Comparison of ENCODE assay signal across 22 cellular contexts in the genomic region with DNA sequence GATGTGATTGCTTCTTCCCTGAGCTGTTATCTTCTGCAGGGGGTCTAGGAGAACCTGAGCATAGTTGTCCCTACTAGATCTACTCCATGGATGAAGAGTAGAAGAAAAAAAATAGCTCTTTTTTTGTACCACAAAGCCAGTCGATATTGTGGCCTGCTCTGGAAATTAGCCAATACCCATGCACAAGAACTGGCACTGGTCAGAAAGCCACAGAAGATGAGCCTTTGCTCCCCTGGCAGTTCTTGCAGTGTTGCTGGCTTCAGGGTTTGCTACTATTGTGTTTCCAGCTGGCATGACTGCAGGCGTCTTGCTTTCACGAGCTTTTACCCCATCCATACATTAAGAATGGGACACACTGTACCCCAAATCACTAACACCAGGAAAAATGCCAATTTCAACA.
"Had no signal": no experiment of that assay in that cellular context is flagged by ENCODE, and none has a peak within 500 bp of the region (broad histone marks: within the 10 kb centered on the region; RNA-seq: fewer than 3 reads in every experiment).

No MANE protein-coding gene starts in this region.

- H3K4me2 ChIP-seq: KMS-11, PC-9 had no signal

- H2AFZ ChIP-seq: PC-9 had no signal

- H3K36me3 ChIP-seq: MG63, Peyer's patch, SJCRH30 had no signal

- H3K9me3 ChIP-seq: MG63, Peyer's patch, SJCRH30 had no signal

- H3K4me1 ChIP-seq: Peyer's patch, SJCRH30 had no signal

- H3K27ac ChIP-seq: KMS-11, PC-9, Peyer's patch, SJCRH30 had no signal

- H3K9ac ChIP-seq: KMS-11 had no signal

- DNase-seq: Kasumi-1; MG63; NCI-H1092; NCI-H1105 treated with DMSO at 0.1 percent for 48 hours; NCI-H1417 treated with DMSO at 0.1 percent for 48 hours; NCI-H146; NCI-H1694 treated with DMSO at 0.1 percent for 48 hours; NCI-H1930; NCI-H2081; NCI-H2107; NCI-H226; NCI-H524; NCI-H526 treated with DMSO at 0.1 percent for 48 hours; NCI-H774; NK-92 treated with Interleukin-12 subunit alpha and Interleukin-12 subunit beta, amount 100 ng/mL, for 24 hours; OCI-M1; PC-9; Peyer's patch; SHP77 treated with DMSO at 0.1 percent for 48 hours; SJCRH30 had no signal

- H3K27me3 ChIP-seq: MG63, Peyer's patch, SJCRH30 had no signal

- H3K4me3 ChIP-seq: K562, MG63, PC-9, Peyer's patch, SJCRH30 had no signal
